Comparison of ENCODE assay signal across 13 cellular contexts in the genomic region with DNA sequence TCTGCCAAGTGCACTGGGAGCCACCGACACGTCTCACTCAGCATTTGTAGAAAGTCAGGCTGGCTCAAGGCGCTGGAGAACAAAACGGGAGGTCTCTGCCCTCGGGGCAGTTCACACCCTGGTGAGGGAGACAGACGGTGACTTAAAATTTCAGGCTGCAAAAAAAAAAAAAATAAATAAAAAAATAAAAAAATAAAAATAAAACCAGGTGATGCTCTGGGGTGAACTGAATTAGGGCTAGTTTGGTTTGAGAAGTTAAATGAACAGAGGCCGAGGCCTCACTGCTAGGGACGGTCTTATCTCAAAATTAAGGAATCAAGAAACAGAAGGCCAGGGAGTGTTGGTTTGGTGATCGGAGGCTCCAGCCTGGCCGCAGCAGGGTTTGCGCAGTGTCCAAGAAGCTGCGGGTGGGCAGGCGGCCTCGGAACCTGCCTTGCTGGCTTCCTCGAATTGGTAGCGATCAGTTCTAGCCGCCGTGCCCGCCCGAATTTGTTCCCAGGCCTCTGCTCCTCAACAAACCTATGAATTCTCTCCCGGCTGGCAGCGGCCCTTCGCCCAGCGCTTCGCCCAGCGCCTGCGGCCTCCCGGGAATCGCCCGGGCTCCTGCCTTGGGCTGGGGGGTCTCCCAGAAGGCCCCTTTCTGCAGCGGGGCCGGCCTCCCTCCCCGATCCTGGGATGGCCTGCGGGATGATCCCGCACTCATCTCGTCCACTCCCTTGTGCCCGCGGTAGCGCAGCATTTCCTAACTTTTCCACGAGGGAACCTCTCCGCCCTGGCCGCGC. TPM values are rescaled to one million over a fixed set of nuclear protein-coding genes. Genes with fewer than 3 reads are reported as not detected.
DNase-seq lines count a peak whose midpoint lies in the region; ATAC-seq, FAIRE-seq and TF ChIP-seq lines count a peak whose summit lies in the region.
"Had no signal": no experiment of that assay in that cellular context is flagged by ENCODE, and none has a peak within 500 bp of the region (broad histone marks: within the 10 kb centered on the region; RNA-seq: fewer than 3 reads in every experiment).

No MANE protein-coding gene starts in this region.

- DNase-seq in HepG2 (ENCODE audit: low spot score) (no peak), right lobe of liver (no peak), NCI-H2107 treated with DMSO at 0.1 percent for 48 hours (lab: John Stamatoyannopoulos, UW; ENCODE audit: unreplicated experiment) (no peak), DMS79 (lab: John Stamatoyannopoulos, UW) (no peak), GOT3 (lab: John Stamatoyannopoulos, UW) (no peak), Calu3 (no peak)
- no peak for DNase-seq in activated naive CD8-positive, alpha-beta T cell treated with anti-CD3 and anti-CD28 coated beads, Interleukin-2, amount 10 ng/mL, durations not matched to agents 7 days and 5 days
- no peak for DNase-seq in naive thymus-derived CD8-positive, alpha-beta T cell
- DNase-seq: activated CD4-positive, alpha-beta T cell treated with anti-CD3 and anti-CD28 coated beads, Interleukin-2, amount 50 U/mL, for 48 hours; hippocampal formation; NCI-H1436 treated with DMSO at 0.1 percent for 48 hours; small intestine had no signal

- CTCF ChIA-PET in HepG2 (lab: Yijun Ruan, JAX; ENCODE audit: low intra/inter-chr PET ratio, low total read pairs) (no interaction called here), Calu3 (lab: Charles Lee) (interaction anchor here (0.7 kb wide), 1 partner anchor 632 kb away, joined by 3 read pairs; no protein-coding TSS in a partner anchor)

- no peak for ATAC-seq in HepG2
- no peak for ATAC-seq in right lobe of liver
- ATAC-seq in activated naive CD8-positive, alpha-beta T cell treated with anti-CD3 and anti-CD28 coated beads, Interleukin-2, amount 10 ng/mL, durations not matched to agents 7 days and 5 days (ENCODE audit: low read depth): no peak
- ATAC-seq in naive thymus-derived CD8-positive, alpha-beta T cell: no peak

- BruUV-seq in HepG2 (replicated peaks; lab: Mats Ljungman, UMichigan) (no TSS peak), Calu3 (replicated peaks; lab: Mats Ljungman, UMichigan) (no TSS peak)

- no peaks in the 10 kb centered on the region for H3K36me3 ChIP-seq in HepG2 (replicated peaks in 1 of 2; ENCODE audit: control insufficient read depth in 1 of 2, insufficient read depth in 2 of 2, low read length in 2 of 2)
- no peaks in the 10 kb centered on the region for H3K36me3 ChIP-seq in right lobe of liver
- H3K36me3 ChIP-seq: ascending aorta had no signal

- peak overlapping the region; percentile 72 for H3K27ac Mint-ChIP-seq in activated naive CD8-positive, alpha-beta T cell treated with anti-CD3 and anti-CD28 coated beads, Interleukin-2, amount 10 ng/mL, durations not matched to agents 7 days and 5 days
- H3K27ac Mint-ChIP-seq in naive thymus-derived CD8-positive, alpha-beta T cell: no peak overlapping the region
- H3K27ac Mint-ChIP-seq in Calu3 (ENCODE audit: unreplicated experiment): no peak overlapping the region

- H3K4me3 ChIP-seq in HepG2 (replicated peaks in 1 of 3; ENCODE audit: insufficient read depth in 1 of 3, low read depth in 2 of 3, low read length in 3 of 3) (peak overlapping the region; percentile 51 to 61 (median 52)), right lobe of liver (no peak overlapping the region)

- intact Hi-C loops in HepG2 (cut with micrococcal nuclease; ENCODE audit: unreplicated experiment) (no loop called here), right lobe of liver (cut with DNase I) (no loop called here), Calu3 (cut with micrococcal nuclease; ENCODE audit: unreplicated experiment) (no loop called here)

- TF ChIP-seq CTCF in HepG2 (CRISPR knock-in tag; IDR thresholded peaks at IDR 0.05) (no peak), right lobe of liver (IDR thresholded peaks at IDR 0.05) (no peak), Calu3 (IDR thresholded peaks at IDR 0.05; ENCODE audit: unreplicated experiment) (no peak)

- peak overlapping the region; percentile 70 for H3K4me2 ChIP-seq in HepG2 (ENCODE audit: low read depth, low read length)

- peaks cover 91% of the 10 kb centered on the region for H3K27me3 Mint-ChIP-seq in activated naive CD8-positive, alpha-beta T cell treated with anti-CD3 and anti-CD28 coated beads, Interleukin-2, amount 10 ng/mL, durations not matched to agents 7 days and 5 days
- peaks cover 47 to 96% (median 79%) of the 10 kb centered on the region in 5 donors for H3K27me3 Mint-ChIP-seq in naive thymus-derived CD8-positive, alpha-beta T cell
- H3K27me3 Mint-ChIP-seq in Calu3 (ENCODE audit: unreplicated experiment): peaks cover 100% of the 10 kb centered on the region

- peaks cover 26% of the 10 kb centered on the region for H3K4me1 ChIP-seq in HepG2 (ENCODE audit: insufficient read depth, low read length)
- peaks cover 0 to 21% (median 0%) of the 10 kb centered on the region in 4 donors for H3K4me1 ChIP-seq in right lobe of liver

- H3K27me3 ChIP-seq in HepG2 (ENCODE audit: control insufficient read depth in 1 of 2, insufficient read depth in 2 of 2, low read length in 2 of 2) (peaks cover 15 to 79% of the 10 kb centered on the region in 2 experiments), right lobe of liver (peaks cover 4 to 61% of the 10 kb centered on the region in 2 donors)

- no peaks in the 10 kb centered on the region for H3K9me3 Mint-ChIP-seq in activated naive CD8-positive, alpha-beta T cell treated with anti-CD3 and anti-CD28 coated beads, Interleukin-2, amount 10 ng/mL, durations not matched to agents 7 days and 5 days
- H3K9me3 Mint-ChIP-seq in naive thymus-derived CD8-positive, alpha-beta T cell: no peaks in the 10 kb centered on the region
- H3K9me3 Mint-ChIP-seq in Calu3 (ENCODE audit: low read depth, unreplicated experiment): no peaks in the 10 kb centered on the region

- H3K27ac ChIP-seq in HepG2 (ENCODE audit: extremely low read length, insufficient read depth, low read length) (no peak overlapping the region), right lobe of liver (no peak overlapping the region)
- H3K27ac ChIP-seq: ascending aorta had no signal

- in situ Hi-C loops in HepG2 (cut with HindIII; ENCODE audit: extremely low pct_ligation_motif_present, low pct_unique_long_range_greater_than_20kb): no loop called here

- TF ChIP-seq EP300 in HepG2 (IDR thresholded peaks at IDR 0.05; ENCODE audit: low read depth in 2 of 2, low read length in 2 of 2) (no peak), HepG2 (CRISPR knock-in tag; IDR thresholded peaks at IDR 0.05; ENCODE audit: borderline replicate concordance) (no peak)

- H3K36me3 Mint-ChIP-seq in activated naive CD8-positive, alpha-beta T cell treated with anti-CD3 and anti-CD28 coated beads, Interleukin-2, amount 10 ng/mL, durations not matched to agents 7 days and 5 days: peaks cover 2% of the 10 kb centered on the region
- H3K36me3 Mint-ChIP-seq in naive thymus-derived CD8-positive, alpha-beta T cell: peaks cover 0 to 7% (median 5%) of the 10 kb centered on the region in 3 donors
- H3K36me3 Mint-ChIP-seq in Calu3 (ENCODE audit: insufficient read depth, unreplicated experiment): no peaks in the 10 kb centered on the region

- no peak for TF ChIP-seq POLR2A in HepG2 (IDR thresholded peaks at IDR 0.05; ENCODE audit: insufficient read depth in 1 of 2, low read depth in 2 of 2, low read length in 2 of 2)
- TF ChIP-seq POLR2A in right lobe of liver (IDR thresholded peaks at IDR 0.05): no peak

- H3K9me3 ChIP-seq in HepG2 (ENCODE audit: low read length): no peaks in the 10 kb centered on the region
- no peaks in the 10 kb centered on the region for H3K9me3 ChIP-seq in right lobe of liver
- H3K9me3 ChIP-seq: ascending aorta had no signal

- H4K20me1 ChIP-seq in HepG2 (ENCODE audit: insufficient read depth, low read length): no peaks in the 10 kb centered on the region

- TF ChIP-seq RAD21 in HepG2 (CRISPR knock-in tag; IDR thresholded peaks at IDR 0.05): no peak

- 66% methylated on average over 24 of the region's 43 CpGs for WGBS in HepG2 (ENCODE audit: low lambda C conversion rate)
- WGBS in right lobe of liver (ENCODE audit: insufficient coverage, low coverage, low lambda C conversion rate, missing lambda C conversion rate): 0% methylated on average over 7 of the region's 43 CpGs

- FAIRE-seq in HepG2 (lab: Jason Lieb, UNC): no peak
- FAIRE-seq: small intestine had no signal

- H3K4me1 Mint-ChIP-seq in activated naive CD8-positive, alpha-beta T cell treated with anti-CD3 and anti-CD28 coated beads, Interleukin-2, amount 10 ng/mL, durations not matched to agents 7 days and 5 days: peaks cover 18% of the 10 kb centered on the region
- peaks cover 17 to 65% (median 52%) of the 10 kb centered on the region in 4 donors for H3K4me1 Mint-ChIP-seq in naive thymus-derived CD8-positive, alpha-beta T cell
- peaks cover 9% of the 10 kb centered on the region for H3K4me1 Mint-ChIP-seq in Calu3 (ENCODE audit: low read depth, unreplicated experiment)

- H3K4me3 Mint-ChIP-seq in activated naive CD8-positive, alpha-beta T cell treated with anti-CD3 and anti-CD28 coated beads, Interleukin-2, amount 10 ng/mL, durations not matched to agents 7 days and 5 days: no peak overlapping the region
- peak overlapping the region in 9 of 10 donors; percentile 24 to 72 (median 53) for H3K4me3 Mint-ChIP-seq in naive thymus-derived CD8-positive, alpha-beta T cell
- H3K4me3 Mint-ChIP-seq in Calu3 (ENCODE audit: low read depth, unreplicated experiment): no peak overlapping the region

- H2AFZ ChIP-seq in HepG2 (ENCODE audit: low read length): no peak overlapping the region

- no peaks in the 10 kb centered on the region for H3K79me2 ChIP-seq in HepG2 (ENCODE audit: insufficient read depth, low read length)

- POLR2A ChIA-PET in HepG2 (lab: Yijun Ruan, JAX): no interaction called here
- POLR2A ChIA-PET in activated naive CD8-positive, alpha-beta T cell treated with anti-CD3 and anti-CD28 coated beads, Interleukin-2, amount 10 ng/mL, durations not matched to agents 7 days and 5 days (lab: Charles Lee): no interaction called here
- POLR2A ChIA-PET in naive thymus-derived CD8-positive, alpha-beta T cell (lab: Charles Lee): no interaction called here

- peak overlapping the region; percentile 52; the same call in 1 of the 2 replicates for H3K9ac ChIP-seq in HepG2 (ENCODE audit: insufficient read depth, low read depth, low read length)

RNA-seq across cellular contexts. Expression of gene NKX2-5, which starts 1.5 kb away (rescaled TPM):
- total RNA-seq in HepG2 (2016; rRNA removed; fragmentation: Illumina TruSeq; extraction: Trizol) (0.49 and 0.93 TPM in 2 replicates), right lobe of liver (not detected), Calu3 (2022) (not detected in 2 replicates)
- 0.44 and 1.3 TPM in 2 replicates for total RNA-seq in HepG2 (2016; cell fraction: cytosol; rRNA removed; fragmentation: Illumina TruSeq; extraction: Trizol; ENCODE audit: low read depth)
- total RNA-seq in HepG2 (2016; cell fraction: insoluble cytoplasmic fraction; rRNA removed; fragmentation: Illumina TruSeq; extraction: Trizol): 0.21 and 0.84 TPM in 2 replicates
- total RNA-seq in HepG2 (2016; cell fraction: membrane; rRNA removed; fragmentation: Illumina TruSeq; extraction: Trizol): 1.3 and 1.5 TPM in 2 replicates
- total RNA-seq in HepG2 (2016; cell fraction: nucleus; rRNA removed; fragmentation: Illumina TruSeq; extraction: Trizol): 0.56 and 0.59 TPM in 2 replicates
- polyA plus RNA-seq in HepG2 (2011; rRNA removed): 0.53 and 0.59 TPM in 2 replicates
- polyA plus RNA-seq in HepG2 (2011; cell fraction: cytosol; rRNA removed): 0.51 and 1.1 TPM in 2 replicates
- polyA plus RNA-seq in HepG2 (2011; cell fraction: nucleus; rRNA removed): 0.71 and 1.1 TPM in 2 replicates
- polyA plus RNA-seq in HepG2 (2012): 0.76 and 2.3 TPM in 2 replicates
- polyA plus RNA-seq in HepG2 (2016; cell fraction: cytosol; fragmentation: Illumina TruSeq; extraction: Trizol; ENCODE audit: low read depth): 1.3 TPM in 2 replicates
- polyA plus RNA-seq in HepG2 (2016; cell fraction: insoluble cytoplasmic fraction; fragmentation: Illumina TruSeq; extraction: Trizol; ENCODE audit: low read depth): 0.97 and 1.0 TPM in 2 replicates
- 1.5 and 1.9 TPM in 2 replicates for polyA plus RNA-seq in HepG2 (2016; cell fraction: membrane; fragmentation: Illumina TruSeq; extraction: Trizol; ENCODE audit: low read depth)
- 0.95 and 1.3 TPM in 2 replicates for polyA plus RNA-seq in HepG2 (2016; cell fraction: nucleus; fragmentation: Illumina TruSeq; extraction: Trizol; ENCODE audit: insufficient read depth, low read depth)
- 0.32 TPM in 1 of 2 replicates, not detected in the other for polyA minus RNA-seq in HepG2 (2011; rRNA and poly(A)+ RNA removed; ENCODE audit: low replicate concordance)
- polyA minus RNA-seq in HepG2 (2011; cell fraction: cytosol; rRNA and poly(A)+ RNA removed): 0.35 TPM in 1 of 2 replicates, not detected in the other
- polyA minus RNA-seq in HepG2 (2011; cell fraction: nucleus; rRNA and poly(A)+ RNA removed): not detected in 2 replicates
- total RNA-seq in activated naive CD8-positive, alpha-beta T cell treated with anti-CD3 and anti-CD28 coated beads, Interleukin-2, amount 10 ng/mL, durations not matched to agents 7 days and 5 days: not detected
- not detected for total RNA-seq in naive thymus-derived CD8-positive, alpha-beta T cell
- under 1 TPM in 1 of 3 donors, not detected in 2; 0.36 TPM for polyA plus RNA-seq in naive thymus-derived CD8-positive, alpha-beta T cell
- total RNA-seq: ascending aorta had no signal

Comparison
In these comparisons a context has a peak if more than half of its experiments do, and no peak if none do; other contexts are left out.
1. H3K4me3 ChIP-seq: peak in HepG2 (3 of 3); none in right lobe of liver (0 of 3).
2. H3K4me3 Mint-ChIP-seq: peak in naive thymus-derived CD8-positive, alpha-beta T cell (9 of 10); none in activated naive CD8-positive, alpha-beta T cell treated with anti-CD3 and anti-CD28 coated beads, Interleukin-2, amount 10 ng/mL, durations not matched to agents 7 days and 5 days (single experiment) and Calu3 (single experiment).